ENCODE assay signal across 8 cellular contexts in the genomic region with DNA sequence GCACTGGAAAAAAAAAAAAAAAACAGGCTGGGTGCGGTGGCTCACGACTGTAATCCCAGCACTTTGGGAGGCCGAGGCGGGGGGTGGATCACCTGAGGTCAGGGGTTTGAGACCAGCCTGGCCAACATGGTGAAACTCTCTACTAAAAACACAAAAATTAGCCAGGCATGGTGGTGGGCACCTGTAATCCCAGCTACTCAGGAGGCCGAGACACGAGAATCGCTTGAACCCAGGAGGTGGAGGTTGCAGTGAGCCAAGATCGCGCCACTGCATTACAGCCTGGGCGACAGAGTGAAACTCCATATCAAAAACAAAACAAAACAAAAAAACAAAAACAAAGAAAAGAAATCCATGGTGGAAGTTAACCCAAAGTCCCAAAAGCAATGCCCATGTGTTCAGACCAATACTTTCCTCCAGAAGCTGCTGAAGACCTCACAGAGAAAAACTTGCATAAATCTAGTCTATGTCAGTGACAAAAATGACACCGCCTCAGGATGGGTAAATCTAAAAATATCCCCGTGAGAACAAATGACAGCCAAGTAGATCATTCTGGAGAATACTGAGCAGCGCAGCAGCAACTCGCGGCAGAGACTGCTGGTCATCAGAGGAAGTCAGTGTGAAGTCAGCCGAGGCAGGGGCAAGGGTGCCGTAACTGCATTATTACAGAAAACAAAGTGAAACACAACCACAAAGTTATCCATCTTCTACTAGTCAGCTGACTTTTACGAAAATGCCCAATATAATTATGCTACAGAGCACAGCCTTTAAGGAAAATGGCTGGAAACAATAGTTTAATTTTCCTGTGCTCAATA. TPM values are rescaled to one million over a fixed set of nuclear protein-coding genes. Genes with fewer than 3 reads are reported as not detected.
DNase-seq lines count a peak whose midpoint lies in the region; ATAC-seq, FAIRE-seq and TF ChIP-seq lines count a peak whose summit lies in the region.

No MANE protein-coding gene starts in this region.

- H3K4me1 ChIP-seq in small intestine (ENCODE audit: control insufficient read depth in 2 of 2, insufficient read depth in 1 of 2, low read depth in 1 of 2, low read length in 1 of 2) = peaks cover 33 to 39% of the 10 kb centered on the region in 2 donors

- no peak for TF ChIP-seq CTCF in AG10803 (conservative IDR thresholded peaks at IDR 0.05; ENCODE audit: low read length)
- no peak for TF ChIP-seq CTCF in fibroblast of villous mesenchyme (IDR thresholded peaks at IDR 0.05; ENCODE audit: insufficient read depth, low read depth, low read length)

- H3K9me3 ChIP-seq in small intestine (ENCODE audit: control insufficient read depth, low read depth) = no peaks in the 10 kb centered on the region

- H3K4me3 ChIP-seq in AG10803 (ENCODE audit: low read length) (peak overlapping the region; percentile 16; the same call in 1 of the 2 replicates), fibroblast of villous mesenchyme (ENCODE audit: low read depth, low read length) (no peak overlapping the region), small intestine (ENCODE audit: low read depth in 1 of 2, low read length in 2 of 2) (no peak overlapping the region)

- H3K36me3 ChIP-seq in small intestine (ENCODE audit: control insufficient read depth in 2 of 2, insufficient read depth in 2 of 2, low read length in 2 of 2) = peaks cover 0 to 6% of the 10 kb centered on the region in 2 donors

- peak overlapping the region; percentile 77 to 79 for H3K27ac ChIP-seq in small intestine (ENCODE audit: low read depth in 1 of 2, low read length in 1 of 2)

- FAIRE-seq in small intestine (lab: Jason Lieb, UNC) = no peak

- peak; percentile 94 for ATAC-seq in GM19452 (IDR thresholded peaks at IDR 0.05; ENCODE audit: unreplicated experiment)
- ATAC-seq in HG03558 (IDR thresholded peaks at IDR 0.05; ENCODE audit: extremely low read depth, unreplicated experiment) = peak; percentile 80

- 70 to 89% (median 72%) methylated on average over 17 to 18 of the region's 18 CpGs for WGBS in small intestine, 3 donors

- H3K27me3 ChIP-seq in small intestine (ENCODE audit: control insufficient read depth in 2 of 2, insufficient read depth in 2 of 2, low read length in 2 of 2) = no peaks in the 10 kb centered on the region

- DNase-seq in AG10803 (ENCODE audit: low read depth) (peak; percentile 34), activated T-cell treated with anti-CD3 and anti-CD28 coated beads for 4 hours (peak; percentile 47), fibroblast of villous mesenchyme (ENCODE audit: low read depth) (peak; percentile 70), small intestine (peak; percentile 51), epidermal melanocyte (ENCODE audit: insufficient read length, low spot score) (no peak), NCI-H2029 treated with DMSO at 0.1 percent for 48 hours (lab: John Stamatoyannopoulos, UW) (no peak)

RNA-seq across cellular contexts. Expression of a gene that starts 41.0 kb away (rescaled TPM):
- total RNA-seq in fibroblast of villous mesenchyme = 36.4 and 55.3 TPM in 2 replicates
- 10 to 100 TPM; 20.0 to 91.5 (median 63.0) TPM for polyA plus RNA-seq in small intestine

Comparison
In these comparisons a context has a peak if more than half of its experiments do, and no peak if none do; other contexts are left out.
1. DNase-seq: peak in AG10803 (single experiment), activated T-cell treated with anti-CD3 and anti-CD28 coated beads for 4 hours (single experiment), fibroblast of villous mesenchyme (single experiment) and small intestine (single experiment); none in epidermal melanocyte (single experiment) and NCI-H2029 treated with DMSO at 0.1 percent for 48 hours (single experiment).